Comparison of ENCODE assay signal across 20 cellular contexts in the genomic region with DNA sequence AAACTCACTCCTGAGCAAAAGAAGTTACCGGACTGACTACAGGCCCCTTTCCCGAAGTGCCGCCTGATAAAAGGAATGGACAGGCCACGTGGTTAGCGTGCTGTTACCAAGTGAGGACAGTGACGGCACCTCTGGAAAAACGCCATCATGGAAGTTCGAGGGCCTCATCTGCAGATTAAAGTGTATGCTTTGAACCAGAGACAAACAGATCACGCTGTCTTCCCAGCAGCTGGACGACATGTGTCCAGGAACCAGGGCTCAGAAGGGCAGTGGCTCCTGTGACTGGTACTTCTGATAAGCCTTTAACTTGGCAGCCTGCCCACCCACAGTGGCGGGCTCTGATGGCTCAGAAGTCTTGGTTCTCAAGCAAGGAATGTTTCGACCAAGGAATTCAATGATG. TPM values are rescaled to one million over a fixed set of nuclear protein-coding genes. Genes with fewer than 3 reads are reported as not detected.
DNase-seq lines count a peak whose midpoint lies in the region; FAIRE-seq and TF ChIP-seq lines count a peak whose summit lies in the region.
"Had no signal": no experiment of that assay in that cellular context is flagged by ENCODE, and none has a peak within 500 bp of the region (broad histone marks: within the 10 kb centered on the region; RNA-seq: fewer than 3 reads in every experiment).

No MANE protein-coding gene starts in this region.

- DNase-seq in Daoy (ENCODE audit: low read depth) (peak; percentile 35), RCC 7860 (ENCODE audit: low spot score) (peak; percentile 29), fibroblast of villous mesenchyme (ENCODE audit: low read depth) (peak; percentile 12), spleen (peak; percentile 39), GM12891 (ENCODE audit: insufficient read length, low spot score) (no peak), Karpas-422 (no peak), osteoblast (ENCODE audit: insufficient read length, low spot score, missing footprints) (no peak)
- DNase-seq: activated effector memory CD4-positive, alpha-beta T cell treated with anti-CD3 and anti-CD28 coated beads, Interleukin-2, amount 50 U/mL, for 16 hours; cortex of kidney; DMS153; heart left ventricle; KG1; mucosa of descending colon; NCI-H1417; NCI-H345; WERI-Rb-1 had no signal

- H3K27me3 ChIP-seq in spleen (replicated peaks in 1 of 7), result peaks cover 0 to 31% (median 0%) of the 10 kb centered on the region in 7 donors
- H3K27me3 ChIP-seq in Karpas-422 (ENCODE audit: low read length), result no peaks in the 10 kb centered on the region
- no peaks in the 10 kb centered on the region for H3K27me3 ChIP-seq in osteoblast (ENCODE audit: insufficient read depth, low read length)
- H3K27me3 ChIP-seq: ascending aorta, BLaER1, heart left ventricle had no signal

- WGBS in spleen, 5 donors, result 27 to 41% (median 39%) methylated on average over 12 of the region's 12 CpGs

- H3K9me2 ChIP-seq in Karpas-422 (replicated peaks; ENCODE audit: insufficient read depth, low read length), result no peaks in the 10 kb centered on the region

- H3K4me2 ChIP-seq in Karpas-422 (ENCODE audit: low read depth, low read length, poor library complexity, severe bottlenecking) (no peak overlapping the region), osteoblast (ENCODE audit: insufficient read depth, low read length) (no peak overlapping the region)
- H3K4me2 ChIP-seq: BLaER1 had no signal

- TF ChIP-seq CTCF in fibroblast of villous mesenchyme (IDR thresholded peaks at IDR 0.05; ENCODE audit: insufficient read depth, low read depth, low read length), result no peak
- TF ChIP-seq CTCF in spleen (IDR thresholded peaks at IDR 0.05 in 8 of 11, conservative IDR thresholded peaks at IDR 0.05 in 3 of 11), result no peak
- TF ChIP-seq CTCF in osteoblast (IDR thresholded peaks at IDR 0.05; ENCODE audit: extremely low read depth, low read depth, low read length), result no peak

- no peaks in the 10 kb centered on the region for H4K20me1 ChIP-seq in Karpas-422 (ENCODE audit: insufficient read depth, low read depth, low read length)
- no peaks in the 10 kb centered on the region for H4K20me1 ChIP-seq in osteoblast (ENCODE audit: insufficient read depth, low read length)
- H4K20me1 ChIP-seq: BLaER1 had no signal

- TF ChIP-seq POLR2A in spleen (IDR thresholded peaks at IDR 0.05), result no peak
- no peak for TF ChIP-seq POLR2A in GM12891 (IDR thresholded peaks at IDR 0.05; ENCODE audit: low read depth, low read length)

- intact Hi-C loops in spleen (cut with DNase I; ENCODE audit: low total_unique reads), result no loop called here

- H3K4me1 ChIP-seq in spleen (no peaks in the 10 kb centered on the region), Karpas-422 (ENCODE audit: low read length) (no peaks in the 10 kb centered on the region), osteoblast (ENCODE audit: insufficient read depth, low read length) (no peaks in the 10 kb centered on the region)
- H3K4me1 ChIP-seq: ascending aorta had no signal

- H2AFZ ChIP-seq in Karpas-422 (ENCODE audit: low read length) (no peak overlapping the region), osteoblast (ENCODE audit: low read length) (no peak overlapping the region)

- H3K9me3 ChIP-seq in spleen (peaks cover 0 to 12% (median 4%) of the 10 kb centered on the region in 8 donors), Karpas-422 (ENCODE audit: low read length) (no peaks in the 10 kb centered on the region), osteoblast (ENCODE audit: low read depth, low read length) (no peaks in the 10 kb centered on the region)
- H3K9me3 ChIP-seq: ascending aorta, mucosa of descending colon had no signal

- no peak overlapping the region for H3K4me3 ChIP-seq in fibroblast of villous mesenchyme (ENCODE audit: low read depth, low read length)
- no peak overlapping the region for H3K4me3 ChIP-seq in spleen
- H3K4me3 ChIP-seq in Karpas-422 (ENCODE audit: low read length), result no peak overlapping the region
- H3K4me3 ChIP-seq in osteoblast (ENCODE audit: insufficient read depth, low read length), result no peak overlapping the region
- H3K4me3 ChIP-seq: ascending aorta, BLaER1, heart left ventricle, mucosa of descending colon had no signal

- H3K79me2 ChIP-seq in Karpas-422 (ENCODE audit: low read length) (no peaks in the 10 kb centered on the region), osteoblast (ENCODE audit: insufficient read depth, low read length) (no peaks in the 10 kb centered on the region)

- H3K36me3 ChIP-seq in spleen, result no peaks in the 10 kb centered on the region
- no peaks in the 10 kb centered on the region for H3K36me3 ChIP-seq in Karpas-422 (ENCODE audit: insufficient read depth, low read length)
- no peaks in the 10 kb centered on the region for H3K36me3 ChIP-seq in osteoblast (ENCODE audit: insufficient read depth, low read length)
- H3K36me3 ChIP-seq: ascending aorta, heart left ventricle, WERI-Rb-1 had no signal

- FAIRE-seq in RCC 7860 (lab: Jason Lieb, UNC) (no peak), GM12891 (lab: Jason Lieb, UNC) (no peak)
- FAIRE-seq: keratinocyte had no signal

- H3K27ac ChIP-seq in spleen (no peak overlapping the region), Karpas-422 (ENCODE audit: low read length) (no peak overlapping the region), osteoblast (ENCODE audit: low read depth, low read length) (no peak overlapping the region)
- H3K27ac ChIP-seq: ascending aorta, BLaER1, heart left ventricle, HL-60, WERI-Rb-1 had no signal

- H3K9ac ChIP-seq in Karpas-422 (ENCODE audit: low read length), result no peak overlapping the region
- H3K9ac ChIP-seq: BLaER1 had no signal

TF ChIP-seq in GM12891, 5 proteins besides CTCF, POLR2A, EP300 and RAD21:
- TF ChIP-seq POU2F2 (IDR thresholded peaks at IDR 0.05; ENCODE audit: low read depth, low read length), result no peak
- no peak for TF ChIP-seq TAF1 (IDR thresholded peaks at IDR 0.05; ENCODE audit: low read depth, low read length)
- no peak for TF ChIP-seq PAX5 (IDR thresholded peaks at IDR 0.05; ENCODE audit: insufficient read depth, low read length, severe bottlenecking)
- no peak for TF ChIP-seq SPI1 (IDR thresholded peaks at IDR 0.05; ENCODE audit: low read depth, low read length)
- no peak for TF ChIP-seq POLR2AphosphoS5 (IDR thresholded peaks at IDR 0.05; ENCODE audit: low read depth, low read length)

RNA-seq across cellular contexts. Expression of a gene that starts 14.5 kb away (rescaled TPM):
- 12.8 and 15.1 TPM in 2 replicates for total RNA-seq in Daoy (2014; rRNA removed; shearing (Covaris generic))
- 18.4 and 22.9 TPM in 2 replicates for total RNA-seq in fibroblast of villous mesenchyme
- 10 to 100 TPM in 5 of 7 donors, 1 to 10 TPM in 2; 9.5 to 13.2 (median 11.3) TPM for total RNA-seq in spleen
- polyA plus RNA-seq in spleen, result 10 to 100 TPM in 1 of 3 donors, 1 to 10 TPM in 2; 6.9 to 10.2 (median 9.8) TPM
- polyA plus RNA-seq in GM12891 (2012; ENCODE audit: low read depth, missing spikeins), result 6.2 TPM
- total RNA-seq in Karpas-422 (2014; rRNA removed; shearing (Covaris generic); ENCODE audit: low replicate concordance), result 41.0 and 49.5 TPM in 2 replicates
- total RNA-seq in osteoblast, result 23.0 and 26.1 TPM in 2 replicates

RNA-seq across cellular contexts. Expression of a gene that starts 18.6 kb away (rescaled TPM):
- 11.3 and 11.5 TPM in 2 replicates for total RNA-seq in Daoy (2014; rRNA removed; shearing (Covaris generic))
- total RNA-seq in fibroblast of villous mesenchyme (9.7 and 13.4 TPM in 2 replicates), spleen (10 to 100 TPM; 17.9 to 39.2 (median 31.3) TPM), osteoblast (8.0 and 8.8 TPM in 2 replicates)
- 10 to 100 TPM; 14.2 to 25.0 (median 15.0) TPM for polyA plus RNA-seq in spleen
- 25.3 TPM for polyA plus RNA-seq in GM12891 (2012; ENCODE audit: low read depth, missing spikeins)
- 3.5 and 9.6 TPM in 2 replicates for total RNA-seq in Karpas-422 (2014; rRNA removed; shearing (Covaris generic); ENCODE audit: low replicate concordance)

RNA-seq across cellular contexts. Expression of a gene that starts 57.1 kb away (rescaled TPM):
- total RNA-seq in Daoy (2014; rRNA removed; shearing (Covaris generic)), result 6.4 and 6.5 TPM in 2 replicates
- total RNA-seq in fibroblast of villous mesenchyme (3.5 and 5.2 TPM in 2 replicates), spleen (10 to 100 TPM; 21.3 to 54.0 (median 35.9) TPM), osteoblast (6.9 and 10.9 TPM in 2 replicates)
- polyA plus RNA-seq in spleen, result 10 to 100 TPM in 1 of 3 donors, 1 to 10 TPM in 2; 5.9 to 12.6 (median 6.1) TPM
- polyA plus RNA-seq in GM12891 (2012; ENCODE audit: low read depth, missing spikeins), result 6.1 TPM
- total RNA-seq in Karpas-422 (2014; rRNA removed; shearing (Covaris generic); ENCODE audit: low replicate concordance), result 4.0 and 7.2 TPM in 2 replicates

Comparison
In these comparisons a context has a peak if more than half of its experiments do, and no peak if none do; other contexts are left out.
1. DNase-seq: peak in Daoy (single experiment), RCC 7860 (single experiment), fibroblast of villous mesenchyme (single experiment) and spleen (single experiment); none in GM12891 (single experiment), Karpas-422 (single experiment) and osteoblast (single experiment).